In genomic region chr6:118896339-118897136, GRCh38 we compare ENCODE assay signal across 8 cellular contexts. TPM values are rescaled to one million over a fixed set of nuclear protein-coding genes. Genes with fewer than 3 reads are reported as not detected.
A peak's percentile ranks its signal among the peaks of the same experiment; 100 is the strongest.
DNase-seq lines count a peak whose midpoint lies in the region; ATAC-seq and TF ChIP-seq lines count a peak whose summit lies in the region.

No MANE protein-coding gene starts in this region.

- H3K27ac Mint-ChIP-seq in activated B cell treated with CpG ODN at 0.5 μM for 24 hours, result peak overlapping the region; percentile 69

- H3K4me1 ChIP-seq in right atrium auricular region, result peaks cover 0 to 40% of the 10 kb centered on the region in 2 donors
- 0 out of 2 replicates have a peak, but pooled peaks cover 2% of the 10 kb centered on the region for H3K4me1 ChIP-seq in HEK293 (ENCODE audit: control insufficient read depth, insufficient read depth, low read length)
- peaks cover 37% of the 10 kb centered on the region for H3K4me1 ChIP-seq in iPS-18a (ENCODE audit: control insufficient read depth, low read depth, low read length)

- no peak for DNase-seq in right atrium auricular region (ENCODE audit: low spot score)
- no peak for DNase-seq in left cardiac atrium
- DNase-seq in NCI-H1694 treated with DMSO at 0.1 percent for 48 hours (lab: John Stamatoyannopoulos, UW), result peak; percentile 49
- no peak for DNase-seq in activated B cell treated with CpG ODN at 0.5 μM for 24 hours

- intact Hi-C loops in left cardiac atrium (cut with DNase I) (no loop called here), activated B cell treated with CpG ODN at 0.5 μM for 24 hours (cut with micrococcal nuclease) (loop anchor here (1.0 to 10.0 kb wide), 2 partner anchors 96 to 1222 kb away; partner anchors contain the start of gene NUS1)

- TF ChIP-seq CTCF in right atrium auricular region (IDR thresholded peaks at IDR 0.05), result peak in 1 of 2 donors; percentile 41
- TF ChIP-seq CTCF in HEK293 (tag by site-specific recombination; IDR thresholded peaks at IDR 0.05), result no peak
- no peak for TF ChIP-seq CTCF in activated B cell treated with CpG ODN at 0.5 μM for 24 hours (IDR thresholded peaks at IDR 0.05)

- H3K4me3 Mint-ChIP-seq in activated B cell treated with CpG ODN at 0.5 μM for 24 hours, result peak overlapping the region; percentile 64

- H3K36me3 ChIP-seq in right atrium auricular region (no peaks in the 10 kb centered on the region), HEK293 (ENCODE audit: control insufficient read depth in 2 of 2, insufficient read depth in 1 of 2, low read length in 2 of 2) (peaks cover under 1 to 28% of the 10 kb centered on the region in 2 experiments; a peak in 1 of 3 replicates), iPS-18a (ENCODE audit: control insufficient read depth, low read depth, low read length) (peaks cover 15% of the 10 kb centered on the region)

- H3K4me1 Mint-ChIP-seq in activated B cell treated with CpG ODN at 0.5 μM for 24 hours, result peaks cover 59% of the 10 kb centered on the region

- no peak overlapping the region for H3K4me3 ChIP-seq in right atrium auricular region
- H3K4me3 ChIP-seq in HEK293 (ENCODE audit: low read depth, low read length), result peak overlapping the region; percentile 94
- H3K4me3 ChIP-seq in iPS-18a (ENCODE audit: low read length), result peak overlapping the region; percentile 94

- H3K36me3 Mint-ChIP-seq in activated B cell treated with CpG ODN at 0.5 μM for 24 hours (ENCODE audit: low read depth), result peaks cover 39% of the 10 kb centered on the region

- CTCF ChIA-PET in HEK293 (lab: Yijun Ruan, JAX), result interaction anchor here (0.6 to 3.2 kb wide), 14 partner anchors 10 to 1060 kb away, joined by 3 to 17 read pairs (median 5); partner anchors contain the start of gene MCM9
- CTCF ChIA-PET in activated B cell treated with CpG ODN at 0.5 μM for 24 hours (lab: Charles Lee), result interaction anchor here (0.6 to 2.8 kb wide), 10 partner anchors 16 to 331 kb away, joined by 3 to 13 read pairs (median 4); no protein-coding TSS in a partner anchor

- no peaks in the 10 kb centered on the region for H3K9me3 Mint-ChIP-seq in activated B cell treated with CpG ODN at 0.5 μM for 24 hours

- H3K9me3 ChIP-seq in right atrium auricular region (no peaks in the 10 kb centered on the region), HEK293 (ENCODE audit: control insufficient read depth, insufficient read depth, low read depth, low read length) (no peaks in the 10 kb centered on the region), iPS-18a (ENCODE audit: control insufficient read depth, low read depth, low read length) (no peaks in the 10 kb centered on the region)

- POLR2A ChIA-PET in HEK293 (lab: Yijun Ruan, JAX) (interaction anchor here (3.6 kb wide), 1 partner anchor 38 kb away, joined by 21 read pairs; the partner anchor contains the start of gene MCM9), activated B cell treated with CpG ODN at 0.5 μM for 24 hours (lab: Charles Lee) (interaction anchor here (1.3 to 2.6 kb wide), 4 partner anchors 15 to 187 kb away, joined by 3 to 13 read pairs (median 8); partner anchors contain the start of gene MCM9)

- peak overlapping the region; percentile 90 for H3K9ac ChIP-seq in iPS-18a (ENCODE audit: low read length)

- H3K27me3 ChIP-seq in right atrium auricular region (no peaks in the 10 kb centered on the region), iPS-18a (ENCODE audit: control insufficient read depth, insufficient read depth, low read length) (no peaks in the 10 kb centered on the region)

- H3K27ac ChIP-seq in right atrium auricular region, result peak overlapping the region; percentile 92 to 98
- H3K27ac ChIP-seq in HEK293 (ENCODE audit: extremely low read depth, low read depth, low read length), result no peak overlapping the region
- H3K27ac ChIP-seq in iPS-18a (ENCODE audit: low read length), result peak overlapping the region; percentile 89

- ATAC-seq in left cardiac atrium (no peak), activated B cell treated with CpG ODN at 0.5 μM for 24 hours (ENCODE audit: low read depth) (no peak), GM19023 (IDR thresholded peaks at IDR 0.05; ENCODE audit: unreplicated experiment) (no peak), HG03045 (IDR thresholded peaks at IDR 0.05; ENCODE audit: unreplicated experiment) (no peak)

- no peaks in the 10 kb centered on the region for H3K27me3 Mint-ChIP-seq in activated B cell treated with CpG ODN at 0.5 μM for 24 hours

TF ChIP-seq in HEK293, 187 proteins besides CTCF, POLR2A, EP300 and RAD21 (continues in another document):
- TF ChIP-seq MYNN (tag by site-specific recombination; IDR thresholded peaks at IDR 0.05; ENCODE audit: borderline replicate concordance), result peak; percentile 71; the same call in 1 of the 2 replicates
- TF ChIP-seq ZNF138 (tag by site-specific recombination; IDR thresholded peaks at IDR 0.05; ENCODE audit: borderline replicate concordance), result no peak
- no peak for TF ChIP-seq ZBTB26 (tag by site-specific recombination; optimal IDR thresholded peaks at IDR 0.05)
- TF ChIP-seq ZNF654 (tag by site-specific recombination; IDR thresholded peaks at IDR 0.05; ENCODE audit: low read depth), result 0 out of 2 replicates have a peak, but pooled peaks have one; percentile 12
- no peak; the same call in 1 of the 2 replicates for TF ChIP-seq ZNF629 (tag by site-specific recombination; IDR thresholded peaks at IDR 0.05)
- TF ChIP-seq ZBTB20 (tag by site-specific recombination; IDR thresholded peaks at IDR 0.05), result peak; percentile 30; the same call in 1 of the 2 replicates
- peak; percentile 28; the same call in 1 of the 2 replicates for TF ChIP-seq SP7 (tag by site-specific recombination; IDR thresholded peaks at IDR 0.05)
- TF ChIP-seq ZNF211 (tag by site-specific recombination; IDR thresholded peaks at IDR 0.05; ENCODE audit: low read depth), result 0 out of 2 replicates have a peak, but pooled peaks have one; percentile 19
- TF ChIP-seq ZNF239 (tag by site-specific recombination; IDR thresholded peaks at IDR 0.05), result no peak
- TF ChIP-seq PRDM10 (tag by site-specific recombination; IDR thresholded peaks at IDR 0.05), result peak; percentile 61; the same call in 1 of the 2 replicates
- no peak for TF ChIP-seq FEZF1 (tag by site-specific recombination; IDR thresholded peaks at IDR 0.05)
- peak; percentile 43; the same call in 1 of the 2 replicates for TF ChIP-seq TRIM28 (IDR thresholded peaks at IDR 0.05; ENCODE audit: borderline replicate concordance, low read length)
- 0 out of 2 replicates have a peak, but pooled peaks have one; percentile 22 for TF ChIP-seq KLF10 (tag by site-specific recombination; IDR thresholded peaks at IDR 0.05)
- 0 out of 2 replicates have a peak, but pooled peaks have one; percentile 29 for TF ChIP-seq ZNF394 (tag by site-specific recombination; IDR thresholded peaks at IDR 0.05; ENCODE audit: borderline replicate concordance)

RNA-seq across cellular contexts. Expression of gene ASF1A, which starts 2.6 kb away (rescaled TPM):
- total RNA-seq in right atrium auricular region (10 to 100 TPM in 1 of 2 donors, 1 to 10 TPM in 1; 9.2 to 16.1 TPM), left cardiac atrium (10 to 100 TPM; 17.1 to 19.2 TPM), activated B cell treated with CpG ODN at 0.5 μM for 24 hours (12.1 and 13.1 TPM in 2 replicates)

RNA-seq across cellular contexts. Expression of gene MCM9, which starts 38.4 kb away (rescaled TPM):
- 1 to 10 TPM; 5.7 to 7.9 TPM for total RNA-seq in right atrium auricular region
- 1 to 10 TPM; 6.3 to 8.6 TPM for total RNA-seq in left cardiac atrium
- total RNA-seq in activated B cell treated with CpG ODN at 0.5 μM for 24 hours, result 33.3 and 37.0 TPM in 2 replicates

Comparison
In these comparisons a context has a peak if more than half of its experiments do, and no peak if none do; other contexts are left out.
1. H3K4me3 ChIP-seq: peak in HEK293 (single experiment) and iPS-18a (single experiment); none in right atrium auricular region (0 of 2).